Comparison of ENCODE assay signal across 12 cellular contexts in genomic region chr5:10232386-10232785, GRCh38. TPM values are rescaled to one million over a fixed set of nuclear protein-coding genes. Genes with fewer than 3 reads are reported as not detected.
DNase-seq lines count a peak whose midpoint lies in the region; ATAC-seq and TF ChIP-seq lines count a peak whose summit lies in the region.
"Had no signal": no experiment of that assay in that cellular context is flagged by ENCODE, and none has a peak within 500 bp of the region (broad histone marks: within the 10 kb centered on the region; RNA-seq: fewer than 3 reads in every experiment).

No MANE protein-coding gene starts in this region.

- TF ChIP-seq CTCF in osteocyte (IDR thresholded peaks at IDR 0.05) (no peak), A673 (conservative IDR thresholded peaks at IDR 0.05; ENCODE audit: low read depth, low read length) (no peak)

- BruUV-seq in A673 (replicated peaks; lab: Mats Ljungman, UMichigan), result no TSS peak

- POLR2A ChIA-PET in A673 (lab: Charles Lee; ENCODE audit: low non-redundant PET), result no interaction called here

- no peak overlapping the region for H3K27ac ChIP-seq in A673 (ENCODE audit: low read depth, low read length, poor library complexity, severe bottlenecking)
- H3K27ac ChIP-seq: C4-2B had no signal

- H3K4me1 Mint-ChIP-seq in T-helper 17 cell (peaks cover 2% of the 10 kb centered on the region), osteocyte (ENCODE audit: unreplicated experiment) (peaks cover 23% of the 10 kb centered on the region)

- no peak for ATAC-seq in T-helper 17 cell
- ATAC-seq in HG03354 (IDR thresholded peaks at IDR 0.05; ENCODE audit: poor library complexity, severe bottlenecking, unreplicated experiment), result no peak
- ATAC-seq: HepG2 had no signal

- no peak overlapping the region for H3K4me3 ChIP-seq in A673 (ENCODE audit: low read depth, low read length, poor library complexity, severe bottlenecking)
- H3K4me3 ChIP-seq: GM23248 had no signal

- H3K9me3 ChIP-seq in T-helper 17 cell (ENCODE audit: control insufficient read depth, low read length, poor library complexity, severe bottlenecking) (no peaks in the 10 kb centered on the region), A673 (ENCODE audit: low read depth, low read length, poor library complexity, severe bottlenecking) (no peaks in the 10 kb centered on the region)
- H3K9me3 ChIP-seq: Caco-2 had no signal

- H3K36me3 ChIP-seq in A673 (ENCODE audit: insufficient read depth, low read length, poor library complexity, severe bottlenecking), result peaks cover 17% of the 10 kb centered on the region

- H3K36me3 Mint-ChIP-seq in T-helper 17 cell (ENCODE audit: low read depth) (peaks cover 10% of the 10 kb centered on the region), osteocyte (ENCODE audit: unreplicated experiment) (peaks cover 15% of the 10 kb centered on the region)

- DNase-seq in T-helper 17 cell (no peak), myocyte (ENCODE audit: low read depth) (peak; percentile 9), osteocyte (ENCODE audit: extremely low spot score, unreplicated experiment) (peak; percentile 75), A673 (ENCODE audit: low spot score) (no peak)
- no peak for DNase-seq in effector CD8-positive, alpha-beta T cell (lab: John Stamatoyannopoulos, UW)
- DNase-seq: AML-193; Caco-2; CD4-positive, alpha-beta T cell; GM23248 had no signal

- H3K9me3 Mint-ChIP-seq in osteocyte (ENCODE audit: unreplicated experiment), result no peaks in the 10 kb centered on the region
- H3K9me3 Mint-ChIP-seq: CD4-positive, alpha-beta T cell had no signal

- peaks cover 9% of the 10 kb centered on the region for H3K4me1 ChIP-seq in A673 (ENCODE audit: insufficient read depth, low read length, poor library complexity, severe bottlenecking)
- H3K4me1 ChIP-seq: Caco-2 had no signal

- H3K4me3 Mint-ChIP-seq in T-helper 17 cell (no peak overlapping the region), osteocyte (ENCODE audit: unreplicated experiment) (no peak overlapping the region)
- H3K4me3 Mint-ChIP-seq: CD4-positive, alpha-beta T cell had no signal

- intact Hi-C loops in A673 (cut with micrococcal nuclease; ENCODE audit: unreplicated experiment), result no loop called here

- H3K27me3 Mint-ChIP-seq in T-helper 17 cell, result no peaks in the 10 kb centered on the region
- no peaks in the 10 kb centered on the region for H3K27me3 Mint-ChIP-seq in osteocyte (ENCODE audit: unreplicated experiment)
- H3K27me3 Mint-ChIP-seq: CD4-positive, alpha-beta T cell had no signal

- H3K27ac Mint-ChIP-seq in T-helper 17 cell, result peak overlapping the region; percentile 41
- H3K27ac Mint-ChIP-seq in osteocyte (ENCODE audit: unreplicated experiment), result peak overlapping the region; percentile 81
- H3K27ac Mint-ChIP-seq: CD4-positive, alpha-beta T cell had no signal

- no peaks in the 10 kb centered on the region for H3K27me3 ChIP-seq in A673 (replicated peaks; ENCODE audit: insufficient read depth, low read depth, low read length, poor library complexity)

- CTCF ChIA-PET in A673 (lab: Charles Lee), result no interaction called here

RNA-seq across cellular contexts. Expression of gene ATPSCKMT, which starts 17.3 kb away (rescaled TPM):
- total RNA-seq in T-helper 17 cell, result 1 to 10 TPM; 6.1 to 6.5 TPM
- total RNA-seq in myocyte, result 31.4 and 32.8 TPM in 2 replicates
- polyA plus RNA-seq in myocyte (2012), result 17.3 TPM
- total RNA-seq in osteocyte, result 20.3 and 21.6 TPM in 2 replicates
- 34.8 and 36.6 TPM in 2 replicates for total RNA-seq in A673 (2021)

RNA-seq across cellular contexts. Expression of gene CCT5, which starts 17.7 kb away (rescaled TPM):
- total RNA-seq in T-helper 17 cell, result 10 to 100 TPM; 62.6 to 73.0 TPM
- total RNA-seq in myocyte, result 340 and 378 TPM in 2 replicates
- 222 TPM for polyA plus RNA-seq in myocyte (2012)
- 159 and 161 TPM in 2 replicates for total RNA-seq in osteocyte
- total RNA-seq in A673 (2021), result 651 and 675 TPM in 2 replicates

Comparison
In these comparisons a context has a peak if more than half of its experiments do, and no peak if none do; other contexts are left out.
1. DNase-seq: peak in myocyte (single experiment) and osteocyte (single experiment); none in T-helper 17 cell (0 of 3), A673 (single experiment) and effector CD8-positive, alpha-beta T cell (single experiment).